ENCODE assay signal across 26 cellular contexts in genomic region chr5:129244478-129244877, GRCh38.
DNase-seq lines count a peak whose midpoint lies in the region; ATAC-seq, FAIRE-seq and TF ChIP-seq lines count a peak whose summit lies in the region.
"Had no signal": no experiment of that assay in that cellular context is flagged by ENCODE, and none has a peak within 500 bp of the region (broad histone marks: within the 10 kb centered on the region; RNA-seq: fewer than 3 reads in every experiment).

No MANE protein-coding gene starts in this region.

- no peak overlapping the region for H3K27ac Mint-ChIP-seq in stimulated activated naive CD8-positive, alpha-beta T cell treated with anti-CD3 and anti-CD28 coated beads, Interleukin-15, amount 100 ng/mL, for 72 hours
- H3K27ac Mint-ChIP-seq: activated CD8-positive, alpha-beta memory T cell treated with anti-CD3 and anti-CD28 coated beads, Interleukin-2, amount 10 ng/mL, durations not matched to agents 7 days and 5 days; activated naive CD4-positive, alpha-beta T cell treated with anti-CD3 and anti-CD28 coated beads, Interleukin-2, amount 50 U/mL, for 72 hours; activated T-helper 1 cell treated with anti-CD3 and anti-CD28 coated beads, Interleukin-12 subunit alpha, Interleukin-12 subunit beta, Interleukin-2, Interleukin-4 antibody, amounts not matched to agents 30 ng/mL and 10 ng/mL and 1 ng/mL, durations not matched to agents 14 hours and 24 hours and 36 hours; HFFc6; naive B cell; T-cell had no signal

- no peak overlapping the region for H3K9ac ChIP-seq in endothelial cell of umbilical vein (replicated peaks; ENCODE audit: extremely low read depth, insufficient read depth, low read length)

- no peak for TF ChIP-seq POLR2A in endothelial cell of umbilical vein (IDR thresholded peaks at IDR 0.05; ENCODE audit: low read depth, low read length)

- H3K4me3 Mint-ChIP-seq in stimulated activated naive CD8-positive, alpha-beta T cell treated with anti-CD3 and anti-CD28 coated beads, Interleukin-15, amount 100 ng/mL, for 72 hours = no peak overlapping the region
- H3K4me3 Mint-ChIP-seq: activated CD8-positive, alpha-beta memory T cell treated with anti-CD3 and anti-CD28 coated beads, Interleukin-2, amount 10 ng/mL, durations not matched to agents 7 days and 5 days; activated T-helper 1 cell treated with anti-CD3 and anti-CD28 coated beads, Interleukin-12 subunit alpha, Interleukin-12 subunit beta, Interleukin-2, Interleukin-4 antibody, amounts not matched to agents 30 ng/mL and 10 ng/mL and 1 ng/mL, durations not matched to agents 14 hours and 24 hours and 36 hours; HFFc6; T-cell had no signal

- H3K9me1 ChIP-seq in endothelial cell of umbilical vein (replicated peaks; ENCODE audit: control insufficient read depth, extremely low read depth, insufficient read depth, low read length) = no peaks in the 10 kb centered on the region

- H3K9me3 Mint-ChIP-seq in stimulated activated naive CD8-positive, alpha-beta T cell treated with anti-CD3 and anti-CD28 coated beads, Interleukin-15, amount 100 ng/mL, for 72 hours = no peaks in the 10 kb centered on the region
- H3K9me3 Mint-ChIP-seq: activated naive CD4-positive, alpha-beta T cell treated with anti-CD3 and anti-CD28 coated beads, Interleukin-2, amount 50 U/mL, for 72 hours; activated T-helper 1 cell treated with anti-CD3 and anti-CD28 coated beads, Interleukin-12 subunit alpha, Interleukin-12 subunit beta, Interleukin-2, Interleukin-4 antibody, amounts not matched to agents 30 ng/mL and 10 ng/mL and 1 ng/mL, durations not matched to agents 14 hours and 24 hours and 36 hours; T-cell had no signal

- dilution Hi-C loops in endothelial cell of umbilical vein (cut with MboI; ENCODE audit: extremely low pct_ligation_motif_present, low sequenced_read_pairs) = no loop called here

- no peaks in the 10 kb centered on the region for H4K20me1 ChIP-seq in endothelial cell of umbilical vein (replicated peaks; ENCODE audit: control insufficient read depth, extremely low read depth, insufficient read depth, low read length)

- H3K9me3 ChIP-seq in RWPE2 (ENCODE audit: severe bottlenecking) (no peaks in the 10 kb centered on the region), endothelial cell of umbilical vein (replicated peaks; ENCODE audit: control insufficient read depth, insufficient read depth, low read length) (no peaks in the 10 kb centered on the region), left ventricle myocardium inferior (replicated peaks) (no peaks in the 10 kb centered on the region), mucosa of descending colon (no peaks in the 10 kb centered on the region)
- H3K9me3 ChIP-seq: A549, Caco-2, thoracic aorta had no signal

- no peak for FAIRE-seq in endothelial cell of umbilical vein (lab: Jason Lieb, UNC)
- FAIRE-seq: A549, islet of Langerhans had no signal

- ATAC-seq in RWPE2 (ENCODE audit: low read depth) (peak; percentile 68), HG03045 (IDR thresholded peaks at IDR 0.05; ENCODE audit: unreplicated experiment) (no peak), mucosa of descending colon (no peak)
- ATAC-seq in stimulated activated naive CD8-positive, alpha-beta T cell treated with anti-CD3 and anti-CD28 coated beads, Interleukin-15, amount 100 ng/mL, for 72 hours = no peak
- ATAC-seq: A549; activated CD8-positive, alpha-beta memory T cell treated with anti-CD3 and anti-CD28 coated beads, Interleukin-2, amount 10 ng/mL, durations not matched to agents 7 days and 5 days; activated naive CD4-positive, alpha-beta T cell treated with anti-CD3 and anti-CD28 coated beads, Interleukin-2, amount 50 U/mL, for 72 hours; sciatic nerve; T-cell had no signal

- CTCF ChIA-PET in endothelial cell of umbilical vein (lab: Charles Lee) = no interaction called here

- BruUV-seq in endothelial cell of umbilical vein (replicated peaks; lab: Mats Ljungman, UMichigan) = no TSS peak

- H3K4me1 ChIP-seq in RWPE2 (ENCODE audit: insufficient read depth, poor library complexity, severe bottlenecking) = no peaks in the 10 kb centered on the region
- H3K4me1 ChIP-seq in endothelial cell of umbilical vein (ENCODE audit: control insufficient read depth, extremely low read depth, insufficient read depth, low read length) = no peaks in the 10 kb centered on the region
- peaks cover 7% of the 10 kb centered on the region for H3K4me1 ChIP-seq in left ventricle myocardium inferior
- no peaks in the 10 kb centered on the region for H3K4me1 ChIP-seq in mucosa of descending colon (ENCODE audit: low read depth)
- H3K4me1 ChIP-seq: A549, Caco-2 had no signal

- H3K27ac ChIP-seq in RWPE2 (ENCODE audit: poor library complexity, severe bottlenecking) (no peak overlapping the region), endothelial cell of umbilical vein (ENCODE audit: insufficient read depth, low read depth, low read length) (no peak overlapping the region), left ventricle myocardium inferior (replicated peaks) (peak overlapping the region; percentile 62)
- H3K27ac ChIP-seq: A549, brain microvascular endothelial cell, HL-60, thoracic aorta had no signal

- POLR2A ChIA-PET in endothelial cell of umbilical vein (lab: Charles Lee) = no interaction called here

- H3K4me3 ChIP-seq in RWPE2 (ENCODE audit: severe bottlenecking) (no peak overlapping the region), endothelial cell of umbilical vein (replicated peaks in 1 of 3; ENCODE audit: insufficient read depth in 1 of 3, low read depth in 1 of 3, low read length in 3 of 3) (no peak overlapping the region), left ventricle myocardium inferior (no peak overlapping the region), mucosa of descending colon (no peak overlapping the region)
- H3K4me3 ChIP-seq: A549, thoracic aorta had no signal

- H3K27me3 Mint-ChIP-seq in stimulated activated naive CD8-positive, alpha-beta T cell treated with anti-CD3 and anti-CD28 coated beads, Interleukin-15, amount 100 ng/mL, for 72 hours = no peaks in the 10 kb centered on the region
- H3K27me3 Mint-ChIP-seq: activated CD8-positive, alpha-beta memory T cell treated with anti-CD3 and anti-CD28 coated beads, Interleukin-2, amount 10 ng/mL, durations not matched to agents 7 days and 5 days; naive B cell; T-cell had no signal

- no peaks in the 10 kb centered on the region for H3K4me1 Mint-ChIP-seq in stimulated activated naive CD8-positive, alpha-beta T cell treated with anti-CD3 and anti-CD28 coated beads, Interleukin-15, amount 100 ng/mL, for 72 hours
- H3K4me1 Mint-ChIP-seq: activated CD8-positive, alpha-beta memory T cell treated with anti-CD3 and anti-CD28 coated beads, Interleukin-2, amount 10 ng/mL, durations not matched to agents 7 days and 5 days; naive B cell; T-cell had no signal

- intact Hi-C loops in endothelial cell of umbilical vein (cut with micrococcal nuclease) = no loop called here
- intact Hi-C loops in left ventricle myocardium inferior (cut with micrococcal nuclease) = no loop called here
- intact Hi-C loops in mucosa of descending colon (cut with DNase I, micrococcal nuclease) = no loop called here

- TF ChIP-seq CTCF in RWPE2 (IDR thresholded peaks at IDR 0.05; ENCODE audit: poor library complexity, severe bottlenecking) (no peak), endothelial cell of umbilical vein (IDR thresholded peaks at IDR 0.05; ENCODE audit: extremely low read depth in 1 of 2, insufficient read depth in 1 of 2, low read depth in 1 of 2, low read length in 2 of 2) (no peak), left ventricle myocardium inferior (IDR thresholded peaks at IDR 0.05; ENCODE audit: borderline replicate concordance) (no peak), mucosa of descending colon (IDR thresholded peaks at IDR 0.05) (no peak)

- H3K36me3 ChIP-seq in RWPE2 (ENCODE audit: low read depth) (no peaks in the 10 kb centered on the region), endothelial cell of umbilical vein (ENCODE audit: control insufficient read depth in 2 of 2, extremely low read depth in 1 of 2, insufficient read depth in 2 of 2, low read length in 2 of 2) (no peaks in the 10 kb centered on the region), left ventricle myocardium inferior (no peaks in the 10 kb centered on the region), mucosa of descending colon (ENCODE audit: low read depth) (no peaks in the 10 kb centered on the region)
- H3K36me3 ChIP-seq: brain microvascular endothelial cell, thoracic aorta had no signal

- H3K4me2 ChIP-seq in endothelial cell of umbilical vein (ENCODE audit: insufficient read depth, low read length) = no peak overlapping the region
- H3K4me2 ChIP-seq: A549 had no signal

- H3K79me2 ChIP-seq in endothelial cell of umbilical vein (ENCODE audit: control insufficient read depth, insufficient read depth, low read length) = no peaks in the 10 kb centered on the region

- peaks cover 4% of the 10 kb centered on the region for H3K27me3 ChIP-seq in RWPE2 (ENCODE audit: insufficient read depth, poor library complexity, severe bottlenecking)
- H3K27me3 ChIP-seq in endothelial cell of umbilical vein (ENCODE audit: control insufficient read depth in 2 of 2, insufficient read depth in 2 of 2, low read length in 2 of 2) = no peaks in the 10 kb centered on the region
- no peaks in the 10 kb centered on the region for H3K27me3 ChIP-seq in left ventricle myocardium inferior (ENCODE audit: low read depth)
- H3K27me3 ChIP-seq: brain microvascular endothelial cell had no signal

- H2AFZ ChIP-seq in endothelial cell of umbilical vein (ENCODE audit: low read depth, low read length) = no peak overlapping the region

- DNase-seq in A172 (ENCODE audit: low spot score) = peak; percentile 2
- no peak for DNase-seq in RWPE2 (ENCODE audit: low spot score)
- DNase-seq in endothelial cell of umbilical vein (ENCODE audit: low read depth, low spot score) = peak; percentile 3
- DNase-seq in left ventricle myocardium inferior = no peak
- DNase-seq in stimulated activated naive CD8-positive, alpha-beta T cell treated with anti-CD3 and anti-CD28 coated beads, Interleukin-15, amount 100 ng/mL, for 72 hours = no peak
- DNase-seq in hypothalamus (lab: John Stamatoyannopoulos, UW) = no peak
- no peak for DNase-seq in mucosa of descending colon
- DNase-seq: activated CD4-positive, alpha-beta T cell treated with anti-CD3 and anti-CD28 coated beads for 48 hours; activated CD8-positive, alpha-beta memory T cell treated with anti-CD3 and anti-CD28 coated beads, Interleukin-2, amount 10 ng/mL, durations not matched to agents 7 days and 5 days; brain microvascular endothelial cell; Caco-2; erythroblast; HFFc6; mammary epithelial cell; naive B cell; NCI-H1105 treated with DMSO at 0.1 percent for 48 hours; NCI-H524 treated with DMSO at 0.1 percent for 48 hours; T-cell had no signal

TF ChIP-seq in endothelial cell of umbilical vein, 7 proteins besides CTCF, POLR2A, EP300 and RAD21 (continues in another document):
- TF ChIP-seq, protein P1, sequence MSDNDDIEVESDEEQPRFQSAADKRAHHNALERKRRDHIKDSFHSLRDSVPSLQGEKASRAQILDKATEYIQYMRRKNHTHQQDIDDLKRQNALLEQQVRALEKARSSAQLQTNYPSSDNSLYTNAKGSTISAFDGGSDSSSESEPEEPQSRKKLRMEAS (IDR thresholded peaks at IDR 0.05; ENCODE audit: insufficient read depth, insufficient read length) = no peak
- TF ChIP-seq GATA2 (IDR thresholded peaks at IDR 0.05; ENCODE audit: insufficient read depth, insufficient read length, low read depth, low read length) (peak; percentile 10), FOS (IDR thresholded peaks at IDR 0.05; ENCODE audit: borderline replicate concordance, insufficient read depth, low read length) (peak; percentile 51), MYC (IDR thresholded peaks at IDR 0.05; ENCODE audit: low read depth, low read length) (no peak)

Comparison
In these comparisons a context has a peak if more than half of its experiments do, and no peak if none do; other contexts are left out.
1. DNase-seq: peak in A172 (single experiment) and endothelial cell of umbilical vein (single experiment); none in RWPE2 (single experiment), left ventricle myocardium inferior (single experiment), stimulated activated naive CD8-positive, alpha-beta T cell treated with anti-CD3 and anti-CD28 coated beads, Interleukin-15, amount 100 ng/mL, for 72 hours (0 of 2), hypothalamus (0 of 51) and mucosa of descending colon (0 of 3).